ENCODE assay signal across 14 cellular contexts in genomic region chr1:18091660-18092446, GRCh38.
DNase-seq lines count a peak whose midpoint lies in the region; ATAC-seq and TF ChIP-seq lines count a peak whose summit lies in the region.
"Had no signal": no experiment of that assay in that cellular context is flagged by ENCODE, and none has a peak within 500 bp of the region (broad histone marks: within the 10 kb centered on the region; RNA-seq: fewer than 3 reads in every experiment).

No MANE protein-coding gene starts in this region.

- no peak overlapping the region for H3K4me3 ChIP-seq in AG10803 (ENCODE audit: low read length)
- H3K4me3 ChIP-seq in choroid plexus epithelial cell (ENCODE audit: low read depth, low read length), result no peak overlapping the region
- H3K4me3 ChIP-seq: PC-9 had no signal

- TF ChIP-seq CTCF in AG10803 (conservative IDR thresholded peaks at IDR 0.05; ENCODE audit: low read length) (no peak), choroid plexus epithelial cell (conservative IDR thresholded peaks at IDR 0.05; ENCODE audit: low read depth, low read length) (no peak), nephron progenitor cell (IDR thresholded peaks at IDR 0.05) (no peak)

- no peak overlapping the region for H3K4me3 Mint-ChIP-seq in nephron progenitor cell
- H3K4me3 Mint-ChIP-seq: activated naive CD8-positive, alpha-beta T cell treated with anti-CD3 and anti-CD28 coated beads, Interleukin-2, amount 50 U/mL, for 24 hours; CD8-positive, alpha-beta memory T cell had no signal

- ATAC-seq in HG03342 (IDR thresholded peaks at IDR 0.05; ENCODE audit: unreplicated experiment) (no peak), GM21381 (IDR thresholded peaks at IDR 0.05; ENCODE audit: unreplicated experiment) (no peak)
- ATAC-seq: activated naive CD8-positive, alpha-beta T cell treated with anti-CD3 and anti-CD28 coated beads, Interleukin-2, amount 50 U/mL, for 24 hours had no signal

- H3K36me3 Mint-ChIP-seq in nephron progenitor cell (ENCODE audit: low read depth), result no peaks in the 10 kb centered on the region
- H3K36me3 Mint-ChIP-seq: CD8-positive, alpha-beta memory T cell had no signal

- peaks cover 26% of the 10 kb centered on the region for H3K4me1 Mint-ChIP-seq in nephron progenitor cell
- H3K4me1 Mint-ChIP-seq: activated naive CD8-positive, alpha-beta T cell treated with anti-CD3 and anti-CD28 coated beads, Interleukin-2, amount 50 U/mL, for 24 hours; CD8-positive, alpha-beta memory T cell had no signal

- peaks cover 27% of the 10 kb centered on the region for H3K27me3 Mint-ChIP-seq in nephron progenitor cell (ENCODE audit: low read depth, poor library complexity)

- H3K27ac Mint-ChIP-seq in nephron progenitor cell, result peak overlapping the region; percentile 7
- H3K27ac Mint-ChIP-seq: activated naive CD8-positive, alpha-beta T cell treated with anti-CD3 and anti-CD28 coated beads, Interleukin-2, amount 50 U/mL, for 24 hours had no signal

- DNase-seq in AG10803 (ENCODE audit: low read depth) (peak; percentile 75), HS-5 (ENCODE audit: low read depth) (peak; percentile 56), choroid plexus epithelial cell (ENCODE audit: low read depth) (peak; percentile 21), nephron progenitor cell (no peak), Ammon's horn (ENCODE audit: low spot score) (no peak), SHP77 (lab: John Stamatoyannopoulos, UW) (no peak)
- DNase-seq: activated naive CD8-positive, alpha-beta T cell treated with anti-CD3 and anti-CD28 coated beads, Interleukin-2, amount 50 U/mL, for 24 hours; CD8-positive, alpha-beta memory T cell; HCEC 1CT; KG1; NCI-H2171; PC-9 had no signal

- H3K9me3 Mint-ChIP-seq in nephron progenitor cell, result peaks cover 3% of the 10 kb centered on the region
- H3K9me3 Mint-ChIP-seq: activated naive CD8-positive, alpha-beta T cell treated with anti-CD3 and anti-CD28 coated beads, Interleukin-2, amount 50 U/mL, for 24 hours had no signal

Comparison
In these comparisons a context has a peak if more than half of its experiments do, and no peak if none do; other contexts are left out.
1. DNase-seq: peak in AG10803 (single experiment), HS-5 (single experiment) and choroid plexus epithelial cell (single experiment); none in nephron progenitor cell (single experiment), Ammon's horn (single experiment) and SHP77 (0 of 2).